ENCODE assay signal across 8 cellular contexts in genomic region chr15:64990168-64990470, GRCh38. TPM values are rescaled to one million over a fixed set of nuclear protein-coding genes. Genes with fewer than 3 reads are reported as not detected.
DNase-seq lines count a peak whose midpoint lies in the region; ATAC-seq and TF ChIP-seq lines count a peak whose summit lies in the region.

No MANE protein-coding gene starts in this region.

- no peak for TF ChIP-seq CTCF in CD4-positive, alpha-beta T cell (IDR thresholded peaks at IDR 0.05)
- no peak for TF ChIP-seq CTCF in Panc1 (IDR thresholded peaks at IDR 0.05)
- TF ChIP-seq CTCF in epithelial cell of esophagus (IDR thresholded peaks at IDR 0.05; ENCODE audit: insufficient read depth, low read depth, low read length, missing control alignments), result no peak
- TF ChIP-seq CTCF in neural progenitor cell (IDR thresholded peaks at IDR 0.05), result no peak

- H3K79me2 ChIP-seq in neural progenitor cell (ENCODE audit: low read depth), result peaks cover 32% of the 10 kb centered on the region

- H3K36me3 ChIP-seq in Panc1 (ENCODE audit: control insufficient read depth, insufficient read depth, low read length) (no peaks in the 10 kb centered on the region), neural progenitor cell (no peaks in the 10 kb centered on the region)

- peak overlapping the region; percentile 87 for H3K27ac Mint-ChIP-seq in CD4-positive, alpha-beta T cell
- peak overlapping the region; percentile 96 for H3K27ac Mint-ChIP-seq in neural progenitor cell

- no peaks in the 10 kb centered on the region for H3K27me3 Mint-ChIP-seq in CD4-positive, alpha-beta T cell
- peaks cover 3% of the 10 kb centered on the region for H3K27me3 Mint-ChIP-seq in neural progenitor cell (ENCODE audit: insufficient read depth, low read depth)

- peak overlapping the region; percentile 83 for H3K4me2 ChIP-seq in neural progenitor cell

- no peaks in the 10 kb centered on the region for H3K27me3 ChIP-seq in CD4-positive, alpha-beta T cell (ENCODE audit: control insufficient read depth, insufficient read depth, low read length)
- H3K27me3 ChIP-seq in Panc1 (ENCODE audit: control insufficient read depth, insufficient read depth, low read length) (no peaks in the 10 kb centered on the region), neural progenitor cell (no peaks in the 10 kb centered on the region)

- intact Hi-C loops in CD4-positive, alpha-beta T cell (cut with DNase I, micrococcal nuclease), result loop anchor here in 1 of 2 experiments (5.0 to 10.0 kb wide), 3 partner anchors 307 to 895 kb away; partner anchors contain the start of genes CIAO2A, RNU5A-1, SNX1 and TRIP4
- intact Hi-C loops in Panc1 (cut with micrococcal nuclease; ENCODE audit: unreplicated experiment), result no loop called here

- H3K4me1 Mint-ChIP-seq in CD4-positive, alpha-beta T cell (ENCODE audit: low read depth), result peaks cover 48% of the 10 kb centered on the region
- peaks cover 36% of the 10 kb centered on the region for H3K4me1 Mint-ChIP-seq in neural progenitor cell

- H3K36me3 Mint-ChIP-seq in CD4-positive, alpha-beta T cell (ENCODE audit: low read depth), result peaks cover 17% of the 10 kb centered on the region
- peaks cover 3% of the 10 kb centered on the region for H3K36me3 Mint-ChIP-seq in neural progenitor cell

- H3K9me3 Mint-ChIP-seq in CD4-positive, alpha-beta T cell, result no peaks in the 10 kb centered on the region
- H3K9me3 Mint-ChIP-seq in neural progenitor cell, result no peaks in the 10 kb centered on the region

- H3F3A ChIP-seq in neural progenitor cell (ENCODE audit: low read depth), result peaks cover 31% of the 10 kb centered on the region

- H3K4me3 ChIP-seq in Panc1 (ENCODE audit: low read depth in 2 of 2, low read length in 2 of 2) (peak overlapping the region; percentile 85 to 87), epithelial cell of esophagus (ENCODE audit: low read length) (peak overlapping the region; percentile 90), neural progenitor cell (peak overlapping the region; percentile 66)

- no peaks in the 10 kb centered on the region for H3K9me3 ChIP-seq in CD4-positive, alpha-beta T cell (ENCODE audit: control insufficient read depth, low read length)
- H3K9me3 ChIP-seq in Panc1 (ENCODE audit: control insufficient read depth, insufficient read depth, low read depth, low read length) (no peaks in the 10 kb centered on the region), neural progenitor cell (ENCODE audit: low read depth) (no peaks in the 10 kb centered on the region)

- no peak for DNase-seq in CD4-positive, alpha-beta T cell
- DNase-seq in Panc1 (ENCODE audit: low read depth, low spot score), result no peak
- no peak for DNase-seq in epithelial cell of esophagus (ENCODE audit: low read depth)
- no peak for DNase-seq in neural progenitor cell (ENCODE audit: low spot score)
- no peak for DNase-seq in NCI-H2029 (lab: John Stamatoyannopoulos, UW)
- no peak for DNase-seq in Ammon's horn (ENCODE audit: low spot score)

- peaks cover 24% of the 10 kb centered on the region for H3K4me1 ChIP-seq in Panc1 (ENCODE audit: control insufficient read depth, insufficient read depth, low read length)
- H3K4me1 ChIP-seq in neural progenitor cell, result peaks cover 8% of the 10 kb centered on the region

- in situ Hi-C loops in Panc1 (cut with HindIII; ENCODE audit: low pct_unique_long_range_greater_than_20kb, low sequenced_read_pairs), result no loop called here

- CTCF ChIA-PET in CD4-positive, alpha-beta T cell (lab: Charles Lee), result interaction anchor here (2.4 kb wide), 1 partner anchor 154 kb away, joined by 9 read pairs; no protein-coding TSS in a partner anchor
- CTCF ChIA-PET in Panc1 (lab: Charles Lee), result no interaction called here

- H3K4me3 Mint-ChIP-seq in CD4-positive, alpha-beta T cell, result peak overlapping the region; percentile 91
- H3K4me3 Mint-ChIP-seq in neural progenitor cell, result peak overlapping the region; percentile 90

- peak overlapping the region; percentile 5 for H3K9ac ChIP-seq in neural progenitor cell

- no peak for ATAC-seq in CD4-positive, alpha-beta T cell (ENCODE audit: poor library complexity)
- ATAC-seq in Panc1, result peak; percentile 15; the same call in 1 of the 2 replicates
- ATAC-seq in HG02852 (IDR thresholded peaks at IDR 0.05; ENCODE audit: unreplicated experiment), result no peak
- ATAC-seq in GM19035 (IDR thresholded peaks at IDR 0.05; ENCODE audit: unreplicated experiment), result no peak

- peaks cover 7% of the 10 kb centered on the region for H4K20me1 ChIP-seq in neural progenitor cell (ENCODE audit: low read depth)

- POLR2A ChIA-PET in CD4-positive, alpha-beta T cell (lab: Charles Lee), result interaction anchor here (1.0 to 1.6 kb wide), 4 partner anchors 32 to 315 kb away, joined by 3 to 9 read pairs (median 3); partner anchors contain the start of gene RNU5B-1
- POLR2A ChIA-PET in Panc1 (lab: Charles Lee), result no interaction called here

- TSS peak; percentile 96 for BruUV-seq in Panc1 (replicated peaks; lab: Mats Ljungman, UMichigan)

- H3K27ac ChIP-seq in CD4-positive, alpha-beta T cell (ENCODE audit: low read depth, low read length), result peak overlapping the region; percentile 63
- H3K27ac ChIP-seq in Panc1 (ENCODE audit: low read length) (peak overlapping the region; percentile 81), neural progenitor cell (no peak overlapping the region)

- H2AFZ ChIP-seq in neural progenitor cell (replicated peaks), result peak overlapping the region; percentile 92

RNA-seq across cellular contexts. Expression of gene SPG21, which starts 0.4 kb away (rescaled TPM):
- 10 to 100 TPM; 29.4 to 32.7 TPM for total RNA-seq in CD4-positive, alpha-beta T cell
- 124 TPM for total RNA-seq in Panc1 (2021; ENCODE audit: unreplicated experiment)
- polyA plus RNA-seq in Panc1 (2012; ENCODE audit: insufficient read length), result 83.1 TPM
- 84.4 and 109 TPM in 2 replicates for total RNA-seq in neural progenitor cell (ENCODE audit: low replicate concordance)

RNA-seq across cellular contexts. Expression of gene MTFMT, which starts 39.3 kb away (rescaled TPM):
- total RNA-seq in CD4-positive, alpha-beta T cell, result 1 to 10 TPM; 3.4 to 5.8 TPM
- total RNA-seq in Panc1 (2021; ENCODE audit: unreplicated experiment), result 19.4 TPM
- 14.5 TPM for polyA plus RNA-seq in Panc1 (2012; ENCODE audit: insufficient read length)
- total RNA-seq in neural progenitor cell (ENCODE audit: low replicate concordance), result 22.2 and 30.3 TPM in 2 replicates

RNA-seq across cellular contexts. Expression of gene SLC51B, which starts 55.1 kb away (rescaled TPM):
- not detected for total RNA-seq in CD4-positive, alpha-beta T cell
- total RNA-seq in Panc1 (2021; ENCODE audit: unreplicated experiment) (0.51 TPM), neural progenitor cell (ENCODE audit: low replicate concordance) (not detected in 2 replicates)
- polyA plus RNA-seq in Panc1 (2012; ENCODE audit: insufficient read length), result 0.40 TPM
